In genomic region chr19:36687214-36688056, GRCh38 we compare ENCODE assay signal across 1 cellular context.
A peak's percentile ranks its signal among the peaks of the same experiment; 100 is the strongest.
TF ChIP-seq lines count a peak whose summit lies in the region.

TSS of gene ZNF567 (plus strand) at chr19:36687612. CDS start at chr19:36694868, 7,256 bp downstream.

TF ChIP-seq in WTC11, 78 proteins besides CTCF, POLR2A, EP300 and RAD21 (continued from another document):
- TF ChIP-seq, protein P1, sequence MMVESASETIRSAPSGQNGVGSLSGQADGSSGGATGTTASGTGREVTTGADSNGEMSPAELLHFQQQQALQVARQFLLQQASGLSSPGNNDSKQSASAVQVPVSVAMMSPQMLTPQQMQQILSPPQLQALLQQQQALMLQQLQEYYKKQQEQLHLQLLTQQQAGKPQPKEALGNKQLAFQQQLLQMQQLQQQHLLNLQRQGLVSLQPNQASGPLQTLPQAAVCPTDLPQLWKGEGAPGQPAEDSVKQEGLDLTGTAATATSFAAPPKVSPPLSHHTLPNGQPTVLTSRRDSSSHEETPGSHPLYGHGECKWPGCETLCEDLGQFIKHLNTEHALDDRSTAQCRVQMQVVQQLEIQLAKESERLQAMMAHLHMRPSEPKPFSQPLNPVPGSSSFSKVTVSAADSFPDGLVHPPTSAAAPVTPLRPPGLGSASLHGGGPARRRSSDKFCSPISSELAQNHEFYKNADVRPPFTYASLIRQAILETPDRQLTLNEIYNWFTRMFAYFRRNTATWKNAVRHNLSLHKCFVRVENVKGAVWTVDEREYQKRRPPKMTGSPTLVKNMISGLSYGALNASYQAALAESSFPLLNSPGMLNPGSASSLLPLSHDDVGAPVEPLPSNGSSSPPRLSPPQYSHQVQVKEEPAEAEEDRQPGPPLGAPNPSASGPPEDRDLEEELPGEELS (CRISPR knock-in tag; IDR thresholded peaks at IDR 0.05) = peak; percentile 55; the same call in 1 of the 2 replicates
- 0 out of 2 replicates have a peak, but pooled peaks have one; percentile 46 for TF ChIP-seq TP53 (CRISPR knock-in tag; IDR thresholded peaks at IDR 0.05)
- peak; percentile 53; the same call in 1 of the 2 replicates for TF ChIP-seq ETV6 (CRISPR knock-in tag; IDR thresholded peaks at IDR 0.05)
- TF ChIP-seq ZNF263 (CRISPR knock-in tag; IDR thresholded peaks at IDR 0.05; ENCODE audit: low read depth) = no peak
- no peak for TF ChIP-seq PRDM15 (CRISPR knock-in tag; IDR thresholded peaks at IDR 0.05)
TF ChIP-seq in WTC11: peak in this region for 14.
